1 cellular context compared by ENCODE assay signal in genomic region chrX:103741879-103742278, GRCh38.
TF ChIP-seq lines count a peak whose summit lies in the region.

No MANE protein-coding gene starts in this region.

TF ChIP-seq in GM23338, 12 proteins besides CTCF, POLR2A, EP300 and RAD21 (continued from another document):
- no peak for TF ChIP-seq ZNF462 (CRISPR knock-in tag; IDR thresholded peaks at IDR 0.05)
- no peak for TF ChIP-seq ZNF331 (CRISPR knock-in tag; IDR thresholded peaks at IDR 0.05; ENCODE audit: low read depth)
- no peak for TF ChIP-seq CREB1 (CRISPR knock-in tag; IDR thresholded peaks at IDR 0.05; ENCODE audit: low read depth)
- TF ChIP-seq STAT1 (IDR thresholded peaks at IDR 0.05; ENCODE audit: unreplicated experiment), result no peak
- TF ChIP-seq POLR2AphosphoS5 (IDR thresholded peaks at IDR 0.05; ENCODE audit: low read depth), result no peak
- TF ChIP-seq JUNB (IDR thresholded peaks at IDR 0.05; ENCODE audit: unreplicated experiment), result no peak
- no peak for TF ChIP-seq EZH2phosphoT487 (IDR thresholded peaks at IDR 0.05; ENCODE audit: unreplicated experiment)
